25 cellular contexts compared by ENCODE assay signal in genomic region chr18:48108136-48108535, GRCh38.
"Had no signal": no experiment of that assay in that cellular context is flagged by ENCODE, and none has a peak within 500 bp of the region (broad histone marks: within the 10 kb centered on the region; RNA-seq: fewer than 3 reads in every experiment).

No MANE protein-coding gene starts in this region.

- H3K9me3 Mint-ChIP-seq: activated CD8-positive, alpha-beta T cell treated with anti-CD3 and anti-CD28 coated beads for 36 hours; activated naive CD4-positive, alpha-beta T cell treated with anti-CD3 and anti-CD28 coated beads, Interleukin-2, amount 10 ng/mL, durations not matched to agents 7 days and 5 days; endodermal cell; stimulated activated naive B cell treated with anti-CD40 and anti-IgM and Interleukin-4, amounts not matched to agents 10 μg/mL and 1 μg/mL and 100 μg/mL, for 72 hours; type B pancreatic cell had no signal

- H3K36me3 ChIP-seq: gastroesophageal sphincter, left ventricle myocardium inferior, sigmoid colon, vagina had no signal

- H3K27me3 ChIP-seq: esophagus squamous epithelium, gastroesophageal sphincter, vagina had no signal

- ATAC-seq: activated CD8-positive, alpha-beta memory T cell treated with anti-CD3 and anti-CD28 coated beads, Interleukin-2, amount 10 ng/mL, durations not matched to agents 7 days and 5 days; activated CD8-positive, alpha-beta T cell treated with anti-CD3 and anti-CD28 coated beads for 36 hours; gastroesophageal sphincter; stimulated activated naive B cell treated with anti-CD40 and anti-IgM and Interleukin-4, amounts not matched to agents 10 μg/mL and 1 μg/mL and 100 μg/mL, for 72 hours had no signal

- H3K4me3 Mint-ChIP-seq: activated CD8-positive, alpha-beta memory T cell treated with anti-CD3 and anti-CD28 coated beads, Interleukin-2, amount 10 ng/mL, durations not matched to agents 7 days and 5 days; activated CD8-positive, alpha-beta T cell treated with anti-CD3 and anti-CD28 coated beads for 36 hours; activated naive CD4-positive, alpha-beta T cell treated with anti-CD3 and anti-CD28 coated beads, Interleukin-2, amount 10 ng/mL, durations not matched to agents 7 days and 5 days; endodermal cell; stimulated activated naive B cell treated with anti-CD40 and anti-IgM and Interleukin-4, amounts not matched to agents 10 μg/mL and 1 μg/mL and 100 μg/mL, for 72 hours; type B pancreatic cell had no signal

- H3K4me1 ChIP-seq: gastroesophageal sphincter, sigmoid colon had no signal

- H3K4me3 ChIP-seq: esophagus squamous epithelium, gastroesophageal sphincter, left ventricle myocardium inferior, sigmoid colon, smooth muscle cell, vagina had no signal

- H3K27ac ChIP-seq: gastroesophageal sphincter, left ventricle myocardium inferior, sigmoid colon had no signal

- H3K4me2 ChIP-seq: smooth muscle cell had no signal

- DNase-seq: activated CD4-positive, alpha-beta T cell treated with anti-CD3 and anti-CD28 coated beads for 48 hours; activated CD8-positive, alpha-beta memory T cell treated with anti-CD3 and anti-CD28 coated beads, Interleukin-2, amount 10 ng/mL, durations not matched to agents 7 days and 5 days; activated CD8-positive, alpha-beta T cell treated with anti-CD3 and anti-CD28 coated beads for 36 hours; activated effector memory CD4-positive, alpha-beta T cell treated with anti-CD3 and anti-CD28 coated beads, Interleukin-2, amount 50 U/mL, for 16 hours; activated naive CD4-positive, alpha-beta T cell treated with anti-CD3 and anti-CD28 coated beads, Interleukin-2, amount 10 ng/mL, durations not matched to agents 7 days and 5 days; activated T-cell treated with anti-CD3 and anti-CD28 coated beads for 4 hours; amygdala; cortex of kidney; endodermal cell; esophagus squamous epithelium; head of caudate nucleus; hypothalamus; left ventricle myocardium inferior; midbrain; nucleus accumbens; retina; sigmoid colon; stimulated activated CD4-positive, alpha-beta T cell treated with anti-CD3 and anti-CD28 coated beads, Interleukin-2, amount 100 ng/mL, for 48 hours; stimulated activated CD8-positive, alpha-beta memory T cell treated with anti-CD3 and anti-CD28 coated beads, Interleukin-4, amount 100 ng/mL, for 48 hours; stimulated activated naive B cell treated with anti-CD40 and anti-IgM and Interleukin-4, amounts not matched to agents 10 μg/mL and 1 μg/mL and 100 μg/mL, for 72 hours; T1000 had no signal

- H3K36me3 Mint-ChIP-seq: activated CD8-positive, alpha-beta memory T cell treated with anti-CD3 and anti-CD28 coated beads, Interleukin-2, amount 10 ng/mL, durations not matched to agents 7 days and 5 days; activated naive CD4-positive, alpha-beta T cell treated with anti-CD3 and anti-CD28 coated beads, Interleukin-2, amount 10 ng/mL, durations not matched to agents 7 days and 5 days; stimulated activated naive B cell treated with anti-CD40 and anti-IgM and Interleukin-4, amounts not matched to agents 10 μg/mL and 1 μg/mL and 100 μg/mL, for 72 hours; type B pancreatic cell had no signal

- H3K9me3 ChIP-seq: esophagus squamous epithelium, gastroesophageal sphincter, left ventricle myocardium inferior, sigmoid colon, vagina had no signal

- H3K27ac Mint-ChIP-seq: activated CD8-positive, alpha-beta memory T cell treated with anti-CD3 and anti-CD28 coated beads, Interleukin-2, amount 10 ng/mL, durations not matched to agents 7 days and 5 days; activated CD8-positive, alpha-beta T cell treated with anti-CD3 and anti-CD28 coated beads for 36 hours; activated naive CD4-positive, alpha-beta T cell treated with anti-CD3 and anti-CD28 coated beads, Interleukin-2, amount 10 ng/mL, durations not matched to agents 7 days and 5 days; endodermal cell; stimulated activated naive B cell treated with anti-CD40 and anti-IgM and Interleukin-4, amounts not matched to agents 10 μg/mL and 1 μg/mL and 100 μg/mL, for 72 hours; type B pancreatic cell had no signal

- H3K4me1 Mint-ChIP-seq: activated naive CD4-positive, alpha-beta T cell treated with anti-CD3 and anti-CD28 coated beads, Interleukin-2, amount 10 ng/mL, durations not matched to agents 7 days and 5 days; stimulated activated naive B cell treated with anti-CD40 and anti-IgM and Interleukin-4, amounts not matched to agents 10 μg/mL and 1 μg/mL and 100 μg/mL, for 72 hours had no signal
